ENCODE assay signal across 9 cellular contexts in the genomic region with DNA sequence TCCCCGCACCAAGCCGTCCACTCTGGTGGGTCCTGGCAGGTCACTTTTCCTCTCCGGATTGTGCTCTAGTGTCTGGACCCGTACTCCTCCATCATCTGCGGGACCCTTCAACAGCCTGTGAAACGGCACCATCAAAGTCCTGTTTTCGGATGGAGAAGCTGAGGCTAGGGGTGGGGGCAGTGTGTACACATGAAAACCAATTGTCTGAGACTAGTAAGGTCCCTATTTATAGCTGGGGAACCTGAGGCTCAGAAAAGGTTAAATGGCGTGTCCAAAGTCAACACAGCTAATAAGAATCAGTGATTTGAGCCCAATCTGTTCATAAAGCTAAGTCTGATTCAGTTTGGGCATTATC. TPM values are rescaled to one million over a fixed set of nuclear protein-coding genes. Genes with fewer than 3 reads are reported as not detected.
A peak's percentile ranks its signal among the peaks of the same experiment; 100 is the strongest.
DNase-seq lines count a peak whose midpoint lies in the region; ATAC-seq, FAIRE-seq and TF ChIP-seq lines count a peak whose summit lies in the region.
"Had no signal": no experiment of that assay in that cellular context is flagged by ENCODE, and none has a peak within 500 bp of the region (broad histone marks: within the 10 kb centered on the region; RNA-seq: fewer than 3 reads in every experiment).

No MANE protein-coding gene starts in this region.

- H3K27ac Mint-ChIP-seq in activated naive CD4-positive, alpha-beta T cell treated with anti-CD3 and anti-CD28 coated beads, Interleukin-2, amount 50 U/mL, for 24 hours, result no peak overlapping the region
- no peak overlapping the region for H3K27ac Mint-ChIP-seq in mesothelial cell of epicardium

- H3K36me3 Mint-ChIP-seq in activated naive CD4-positive, alpha-beta T cell treated with anti-CD3 and anti-CD28 coated beads, Interleukin-2, amount 50 U/mL, for 24 hours, result no peaks in the 10 kb centered on the region
- H3K36me3 Mint-ChIP-seq in mesothelial cell of epicardium, result no peaks in the 10 kb centered on the region

- FAIRE-seq in K562 (lab: Jason Lieb, UNC), result no peak

- H2AFZ ChIP-seq in K562 (ENCODE audit: low read depth, low read length), result peak overlapping the region; percentile 67

- CTCF ChIA-PET in K562 (lab: Yijun Ruan, JAX; ENCODE audit: low intra/inter-chr PET ratio), result no interaction called here

- WGBS in K562 (ENCODE audit: insufficient coverage, low coverage, missing lambda C conversion rate), result 23% methylated on average over 8 of the region's 8 CpGs
- WGBS in transverse colon (ENCODE audit: low coverage in 1 of 2), 2 donors, result 43 to 70% methylated on average over 1 to 8 of the region's 8 CpGs

- BruUV-seq in K562 (replicated peaks; lab: Mats Ljungman, UMichigan), result no TSS peak

- peak overlapping the region; percentile 58 for H3K4me2 ChIP-seq in K562 (ENCODE audit: insufficient read depth, low read length)

- TF ChIP-seq POLR2A in K562 (conservative IDR thresholded peaks at IDR 0.05) (no peak), transverse colon (IDR thresholded peaks at IDR 0.05) (no peak)

- H3K4me3 ChIP-seq in K562, result peak overlapping the region; percentile 44
- peak overlapping the region; percentile 52 to 63 (median 56) for H3K4me3 ChIP-seq in transverse colon

- H3K4me3 Mint-ChIP-seq in activated naive CD4-positive, alpha-beta T cell treated with anti-CD3 and anti-CD28 coated beads, Interleukin-2, amount 50 U/mL, for 24 hours, result peak overlapping the region; percentile 65
- peak overlapping the region; percentile 56 for H3K4me3 Mint-ChIP-seq in mesothelial cell of epicardium

- peaks cover 23% of the 10 kb centered on the region for H3K27me3 Mint-ChIP-seq in activated naive CD4-positive, alpha-beta T cell treated with anti-CD3 and anti-CD28 coated beads, Interleukin-2, amount 50 U/mL, for 24 hours
- H3K27me3 Mint-ChIP-seq in mesothelial cell of epicardium (ENCODE audit: low read depth), result peaks cover 11% of the 10 kb centered on the region

- H3K27me3 ChIP-seq in K562 (ENCODE audit: control insufficient read depth in 2 of 2, insufficient read depth in 2 of 2, low read length in 2 of 2) (peaks cover 12 to 32% of the 10 kb centered on the region in 2 experiments), transverse colon (peaks cover 12% of the 10 kb centered on the region)

- H3K4me1 Mint-ChIP-seq in activated naive CD4-positive, alpha-beta T cell treated with anti-CD3 and anti-CD28 coated beads, Interleukin-2, amount 50 U/mL, for 24 hours, result peaks cover 20% of the 10 kb centered on the region
- H3K4me1 Mint-ChIP-seq in mesothelial cell of epicardium, result peaks cover 19% of the 10 kb centered on the region

- TF ChIP-seq CTCF in K562 (IDR thresholded peaks at IDR 0.05 in 2 of 3, conservative IDR thresholded peaks at IDR 0.05 in 1 of 3; ENCODE audit: insufficient read depth in 2 of 3, low read depth in 1 of 3, low read length in 3 of 3) (no peak), mesothelial cell of epicardium (IDR thresholded peaks at IDR 0.05; ENCODE audit: unreplicated experiment) (no peak), transverse colon (IDR thresholded peaks at IDR 0.05) (no peak)

- no peak for DNase-seq in activated naive CD4-positive, alpha-beta T cell treated with Interleukin-2 at 50 U/mL for 16 hours
- DNase-seq in K562 (ENCODE audit: extremely low read depth in 1 of 4, low spot score in 3 of 4) (no peak), mesothelial cell of epicardium (ENCODE audit: low spot score in 2 of 2, unreplicated experiment in 2 of 2) (no peak), transverse colon (no peak), T-helper 9 cell (no peak), HK-2 (ENCODE audit: unreplicated experiment) (no peak)
- DNase-seq: SW 1271 had no signal

- H3K79me2 ChIP-seq in K562 (ENCODE audit: control insufficient read depth, insufficient read depth, low read length), result no peaks in the 10 kb centered on the region

- 0 out of 2 replicates have a peak, but pooled peaks cover 19% of the 10 kb centered on the region for H4K20me1 ChIP-seq in K562 (replicated peaks; ENCODE audit: control insufficient read depth, insufficient read depth, low read length)

- H3K9me1 ChIP-seq in K562 (ENCODE audit: control insufficient read depth, insufficient read depth, low read length), result no peaks in the 10 kb centered on the region

- no peak for TF ChIP-seq EP300 in K562 (IDR thresholded peaks at IDR 0.05; ENCODE audit: low read length)
- no peak for TF ChIP-seq EP300 in transverse colon (IDR thresholded peaks at IDR 0.05; ENCODE audit: low read depth)

- no peaks in the 10 kb centered on the region for H3K36me3 ChIP-seq in K562 (ENCODE audit: control insufficient read depth, insufficient read depth, low read length)
- no peaks in the 10 kb centered on the region for H3K36me3 ChIP-seq in transverse colon

- in situ Hi-C loops in K562 (cut with MboI), result no loop called here
- in situ Hi-C loops in transverse colon (cut with MboI; ENCODE audit: low pct_ligation_motif_present in 1 of 4, low pct_unique_long_range_greater_than_20kb in 1 of 4, low sequenced_read_pairs in 3 of 4), result no loop called here

- no peak for TF ChIP-seq RAD21 in K562 (CRISPR knock-in tag; conservative IDR thresholded peaks at IDR 0.05 in 1 of 2, IDR thresholded peaks at IDR 0.05 in 1 of 2)

- intact Hi-C loops in K562 (cut with micrococcal nuclease), result loop anchor here (10.0 kb wide), 1 partner anchor 346 kb away; no protein-coding TSS in a partner anchor
- intact Hi-C loops in transverse colon (cut with DNase I; ENCODE audit: low total_unique reads), result loop anchor here (10.0 kb wide), 1 partner anchor 116 kb away; no protein-coding TSS in a partner anchor

- H3K4me1 ChIP-seq in K562 (replicated peaks in 1 of 2; ENCODE audit: control insufficient read depth in 2 of 2, insufficient read depth in 2 of 2, low read length in 2 of 2) (peaks cover 3 to 23% of the 10 kb centered on the region in 2 experiments; a peak in 2 of 5 replicates), transverse colon (peaks cover 6 to 30% (median 26%) of the 10 kb centered on the region in 4 donors)

- H3K27ac ChIP-seq in K562 (ENCODE audit: extremely low read depth, low read depth, low read length) (no peak overlapping the region), transverse colon (peak overlapping the region; percentile 54 to 75 (median 68))

- H3K9me3 ChIP-seq in K562 (replicated peaks; ENCODE audit: control insufficient read depth, insufficient read depth, low read depth, low read length) (no peaks in the 10 kb centered on the region), transverse colon (no peaks in the 10 kb centered on the region)

- peak overlapping the region in 1 of 2 experiments; percentile 28; a peak in 2 of 4 replicates for H3K9ac ChIP-seq in K562 (ENCODE audit: insufficient read depth in 1 of 2, low read depth in 2 of 2, low read length in 2 of 2)

- POLR2A ChIA-PET in K562 (lab: Yijun Ruan, JAX), result interaction anchor here (0.6 kb wide), 2 partner anchors 9 to 46 kb away, joined by 3 read pairs; no protein-coding TSS in a partner anchor

- no peak for ATAC-seq in K562
- no peak for ATAC-seq in HG02763 (IDR thresholded peaks at IDR 0.05; ENCODE audit: unreplicated experiment)

- no peaks in the 10 kb centered on the region for H3K9me3 Mint-ChIP-seq in activated naive CD4-positive, alpha-beta T cell treated with anti-CD3 and anti-CD28 coated beads, Interleukin-2, amount 50 U/mL, for 24 hours
- H3K9me3 Mint-ChIP-seq in mesothelial cell of epicardium, result no peaks in the 10 kb centered on the region

TF ChIP-seq in K562, 482 proteins besides CTCF, POLR2A, EP300 and RAD21:
- TF ChIP-seq NFE2 (IDR thresholded peaks at IDR 0.05; ENCODE audit: low read depth) (no peak), ZFX (CRISPR knock-in tag; IDR thresholded peaks at IDR 0.05) (peak; percentile 39), KDM1A (IDR thresholded peaks at IDR 0.05) (peak; percentile 22 to 45; a peak in 2 of 4 replicates), FOXA3 (CRISPR knock-in tag; conservative IDR thresholded peaks at IDR 0.05 in 1 of 2, IDR thresholded peaks at IDR 0.05 in 1 of 2) (peak in 1 of 2 experiments; percentile 54; a peak in 1 of 4 replicates)
- TF ChIP-seq, protein P1, sequence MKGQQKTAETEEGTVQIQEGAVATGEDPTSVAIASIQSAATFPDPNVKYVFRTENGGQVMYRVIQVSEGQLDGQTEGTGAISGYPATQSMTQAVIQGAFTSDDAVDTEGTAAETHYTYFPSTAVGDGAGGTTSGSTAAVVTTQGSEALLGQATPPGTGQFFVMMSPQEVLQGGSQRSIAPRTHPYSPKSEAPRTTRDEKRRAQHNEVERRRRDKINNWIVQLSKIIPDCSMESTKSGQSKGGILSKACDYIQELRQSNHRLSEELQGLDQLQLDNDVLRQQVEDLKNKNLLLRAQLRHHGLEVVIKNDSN (CRISPR knock-in tag; IDR thresholded peaks at IDR 0.05), result no peak

RNA-seq across cellular contexts. Expression of a gene that starts 0.7 kb away (rescaled TPM):
- 0.21 and 0.65 TPM in 2 replicates for total RNA-seq in K562 (2011; cell fraction: chromatin; rRNA removed; ENCODE audit: low replicate concordance)
- total RNA-seq in K562 (2011; cell fraction: nucleolus; rRNA removed), result 0.79 and 1.3 TPM in 2 replicates
- 0.76 and 0.81 TPM in 2 replicates for total RNA-seq in K562 (2011; cell fraction: nucleoplasm; rRNA removed)
- total RNA-seq in K562 (2014; rRNA removed) (0.16 and 0.50 TPM in 2 replicates), K562 (2014; rRNA removed; fragmentation: Illumina TruSeq; extraction: Trizol) (0.16 TPM in 1 of 2 replicates, not detected in the other), K562 (2015; rRNA removed; fragmentation: Illumina TruSeq; extraction: Trizol) (not detected in 2 replicates), K562 (2021) (0.20 and 0.31 TPM in 2 replicates), mesothelial cell of epicardium (37.9 to 44.4 TPM (median 43.2 TPM) in 3 replicates), transverse colon (10 to 100 TPM in 1 of 4 donors, 1 to 10 TPM in 3; 5.1 to 11.5 (median 9.1) TPM)
- polyA plus RNA-seq in K562 (2011; rRNA removed) (0.10 and 0.47 TPM in 2 replicates), K562 (2014; fragmentation: Illumina TruSeq; extraction: Trizol) (0.18 and 0.44 TPM in 2 replicates), K562 (2014; fragmentation: Nextera tagmentation; extraction: Ambion mirVana) (not detected), K562 (2014; rRNA removed) (0.08 TPM in 1 of 2 replicates, not detected in the other)
- 0.44 and 0.48 TPM in 2 replicates for polyA plus RNA-seq in K562 (2011; cell fraction: cytosol; rRNA removed)
- polyA plus RNA-seq in K562 (2011; cell fraction: nucleus; rRNA removed), result 0.41 and 0.63 TPM in 2 replicates
- 0.12 and 0.65 TPM in 2 replicates for polyA plus RNA-seq in K562 (2012)
- polyA minus RNA-seq in K562 (2011; rRNA and poly(A)+ RNA removed), result 0.53 and 0.57 TPM in 2 replicates
- polyA minus RNA-seq in K562 (2011; cell fraction: cytosol; rRNA and poly(A)+ RNA removed), result 0.55 and 0.67 TPM in 2 replicates
- polyA minus RNA-seq in K562 (2011; cell fraction: nucleus; rRNA and poly(A)+ RNA removed), result 0.13 and 0.56 TPM in 2 replicates
